Comparison of ENCODE assay signal across 8 cellular contexts in the genomic region with DNA sequence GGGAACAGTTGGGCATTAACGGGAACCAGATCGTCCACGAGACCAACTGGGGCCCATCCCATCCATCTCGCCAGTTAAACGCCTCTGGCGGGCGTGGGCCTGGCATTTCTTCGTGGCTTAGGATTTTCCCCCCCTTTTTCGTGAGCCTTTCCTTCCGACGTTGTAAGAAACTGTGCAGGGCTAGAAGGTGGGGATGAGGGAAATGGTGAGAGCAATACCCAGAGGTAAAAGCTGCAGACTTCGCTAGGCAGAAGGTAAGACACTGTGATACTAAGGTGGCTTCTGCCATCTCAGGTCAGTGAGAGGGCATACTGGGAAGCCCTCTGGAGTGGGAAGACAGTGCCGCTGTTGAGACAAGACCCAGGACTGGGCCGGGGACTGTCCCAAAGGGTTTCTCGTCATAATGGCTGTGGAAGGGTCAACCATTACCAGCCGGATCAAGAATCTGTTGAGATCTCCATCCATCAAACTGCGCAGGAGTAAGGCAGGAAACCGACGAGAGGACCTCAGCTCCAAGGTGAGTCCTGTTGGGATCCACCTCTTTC. TPM values are rescaled to one million over a fixed set of nuclear protein-coding genes. Genes with fewer than 3 reads are reported as not detected.
DNase-seq lines count a peak whose midpoint lies in the region; ATAC-seq, FAIRE-seq and TF ChIP-seq lines count a peak whose summit lies in the region.

No MANE protein-coding gene starts in this region.

- peaks cover 17% of the 10 kb centered on the region for H3F3A ChIP-seq in SU-DHL-6 (ENCODE audit: insufficient read depth)

- no peaks in the 10 kb centered on the region for H3K9me3 ChIP-seq in SU-DHL-6 (ENCODE audit: insufficient read depth, low read length)
- H3K9me3 ChIP-seq in esophagus muscularis mucosa = no peaks in the 10 kb centered on the region
- no peaks in the 10 kb centered on the region for H3K9me3 ChIP-seq in pancreas

- peaks cover 43 to 70% (median 65%) of the 10 kb centered on the region in 4 donors for H3K4me1 ChIP-seq in esophagus muscularis mucosa
- peaks cover 0 to 10% (median 6%) of the 10 kb centered on the region in 3 donors for H3K4me1 ChIP-seq in pancreas

- intact Hi-C loops in esophagus muscularis mucosa (cut with DNase I) (no loop called here), pancreas (cut with DNase I) (loop anchor here in 1 of 3 donors (5.0 to 10.0 kb wide), 2 partner anchors 37 to 130 kb away; no protein-coding TSS in a partner anchor)

- peak overlapping the region; percentile 78 for H3K9ac ChIP-seq in SU-DHL-6 (ENCODE audit: low read length)

- H4K20me1 ChIP-seq in SU-DHL-6 (ENCODE audit: low read depth, low read length) = no peaks in the 10 kb centered on the region

- TF ChIP-seq EP300 in esophagus muscularis mucosa (IDR thresholded peaks at IDR 0.05) = no peak

- FAIRE-seq in pancreas (lab: Jason Lieb, UNC) = no peak

- 3% methylated on average over 6 of the region's 19 CpGs for WGBS in esophagus muscularis mucosa
- WGBS in pancreas, 2 donors = 5 to 7% methylated on average over 19 of the region's 19 CpGs

- peak overlapping the region; percentile 91 for H3K4me2 ChIP-seq in SU-DHL-6 (ENCODE audit: low read depth, low read length, poor library complexity, severe bottlenecking)

- no peak for TF ChIP-seq CTCF in SU-DHL-6 (IDR thresholded peaks at IDR 0.05; ENCODE audit: insufficient read depth, low read length, poor library complexity, severe bottlenecking)
- TF ChIP-seq CTCF in esophagus muscularis mucosa (IDR thresholded peaks at IDR 0.05) = no peak
- no peak for TF ChIP-seq CTCF in pancreas (IDR thresholded peaks at IDR 0.05)

- H3K36me3 ChIP-seq in SU-DHL-6 (ENCODE audit: low read length) = no peaks in the 10 kb centered on the region
- peaks cover 0 to 3% (median 0%) of the 10 kb centered on the region in 4 donors for H3K36me3 ChIP-seq in esophagus muscularis mucosa
- no peaks in the 10 kb centered on the region for H3K36me3 ChIP-seq in pancreas

- H3K4me3 ChIP-seq in SU-DHL-6 (ENCODE audit: insufficient read depth, low read length, poor library complexity, severe bottlenecking) (peak overlapping the region; percentile 71), esophagus muscularis mucosa (peak overlapping the region; percentile 73 to 91 (median 86)), pancreas (peak overlapping the region; percentile 41 to 89 (median 73))

- H3K79me2 ChIP-seq in SU-DHL-6 (ENCODE audit: insufficient read depth, low read length) = no peaks in the 10 kb centered on the region

- DNase-seq in NCI-H2227 treated with DMSO at 0.1 percent for 48 hours (lab: John Stamatoyannopoulos, UW) (peak; percentile 41), NCI-H2227 (lab: John Stamatoyannopoulos, UW; ENCODE audit: unreplicated experiment) (no peak), esophagus muscularis mucosa (ENCODE audit: extremely low spot score) (no peak), pancreas (peak in 1 of 6 donors; percentile 22), GDM1 (lab: John Stamatoyannopoulos, UW) (no peak), NCI-H524 treated with DMSO at 0.1 percent for 48 hours (lab: John Stamatoyannopoulos, UW) (no peak)

- no peaks in the 10 kb centered on the region for H3K9me2 ChIP-seq in SU-DHL-6 (replicated peaks; ENCODE audit: insufficient read depth, low read length)

- ATAC-seq in pancreas (peak; percentile 2 to 24 (median 8)), GM21367 (IDR thresholded peaks at IDR 0.05; ENCODE audit: unreplicated experiment) (no peak)

- H2AFZ ChIP-seq in SU-DHL-6 (ENCODE audit: low read depth, low read length, severe bottlenecking) = peak overlapping the region; percentile 65

- TF ChIP-seq POLR2A in esophagus muscularis mucosa (IDR thresholded peaks at IDR 0.05; ENCODE audit: low read depth) = no peak

- H3K27ac ChIP-seq in SU-DHL-6 (ENCODE audit: low read depth, low read length) (peak overlapping the region; percentile 97), esophagus muscularis mucosa (replicated peaks in 1 of 4) (peak overlapping the region; percentile 83 to 95 (median 88)), pancreas (peak overlapping the region; percentile 53 to 77 (median 65))

- H3K27me3 ChIP-seq in SU-DHL-6 (ENCODE audit: low read length) (no peaks in the 10 kb centered on the region), esophagus muscularis mucosa (no peaks in the 10 kb centered on the region), pancreas (no peaks in the 10 kb centered on the region)

RNA-seq across cellular contexts. Expression of a gene that starts 0.7 kb away (rescaled TPM):
- total RNA-seq in esophagus muscularis mucosa = 10 to 100 TPM; 18.2 to 54.6 (median 42.9) TPM
- 10 to 100 TPM in 1 of 6 donors, 1 to 10 TPM in 5; 5.3 to 12.0 (median 7.2) TPM for total RNA-seq in pancreas
- polyA plus RNA-seq in pancreas = 10 to 100 TPM in 1 of 2 donors, 1 to 10 TPM in 1; 9.3 to 19.2 TPM

RNA-seq across cellular contexts. Expression of a gene that starts 52.9 kb away (rescaled TPM):
- total RNA-seq in esophagus muscularis mucosa = 1 to 10 TPM; 6.2 to 9.6 (median 7.5) TPM
- total RNA-seq in pancreas = 10 to 100 TPM in 3 of 6 donors, 1 to 10 TPM in 3; 6.5 to 12.5 (median 9.9) TPM
- polyA plus RNA-seq in pancreas = 10 to 100 TPM; 11.2 to 16.8 TPM
